In genomic region chr20:45087814-45088213, GRCh38 we compare ENCODE assay signal across 16 cellular contexts. TPM values are rescaled to one million over a fixed set of nuclear protein-coding genes. Genes with fewer than 3 reads are reported as not detected.
A peak's percentile ranks its signal among the peaks of the same experiment; 100 is the strongest.
DNase-seq lines count a peak whose midpoint lies in the region; ATAC-seq and TF ChIP-seq lines count a peak whose summit lies in the region.
"Had no signal": no experiment of that assay in that cellular context is flagged by ENCODE, and none has a peak within 500 bp of the region (broad histone marks: within the 10 kb centered on the region; RNA-seq: fewer than 3 reads in every experiment).

No MANE protein-coding gene starts in this region.

- no peak for TF ChIP-seq CTCF in osteocyte (IDR thresholded peaks at IDR 0.05)
- no peak for TF ChIP-seq CTCF in GM13976 (IDR thresholded peaks at IDR 0.05; ENCODE audit: borderline replicate concordance, control extremely low read depth, extremely low read depth, insufficient read depth, missing control alignments)
- TF ChIP-seq CTCF in heart left ventricle (IDR thresholded peaks at IDR 0.05): no peak

- H3K27me3 ChIP-seq in heart left ventricle: no peaks in the 10 kb centered on the region

- intact Hi-C loops in heart left ventricle (cut with DNase I): no loop called here

- DNase-seq in EH (ENCODE audit: low read depth) (peak; percentile 66), RPMI7951 (ENCODE audit: low read depth) (peak; percentile 79), epithelial cell of prostate (ENCODE audit: low read depth, low spot score) (no peak), osteocyte (ENCODE audit: extremely low spot score, unreplicated experiment) (no peak), GM13976 (ENCODE audit: low spot score) (no peak), DMS53 treated with DMSO at 0.1 percent for 48 hours (lab: John Stamatoyannopoulos, UW; ENCODE audit: unreplicated experiment) (no peak), heart left ventricle (no peak)
- DNase-seq: activated CD4-positive, alpha-beta T cell treated with anti-CD3 and anti-CD28 coated beads, Interleukin-2, amount 50 U/mL, for 4 hours; activated T-cell treated with anti-CD3 and anti-CD28 coated beads, Interleukin-2, amount 50 U/mL, for 4 hours; aorta; CD4-positive, alpha-beta T cell; NCI-H2081; NCI-H526 treated with DMSO at 0.1 percent for 48 hours; psoas muscle had no signal

- peaks cover 0 to 2% (median 0%) of the 10 kb centered on the region in 9 donors for H3K36me3 ChIP-seq in heart left ventricle

- H3K9me3 Mint-ChIP-seq in osteocyte (ENCODE audit: unreplicated experiment): peaks cover 9% of the 10 kb centered on the region
- H3K9me3 Mint-ChIP-seq: CD4-positive, alpha-beta T cell had no signal

- 77 to 88% (median 85%) methylated on average over 1 of the region's 1 CpG for WGBS in heart left ventricle, 4 donors

- peaks cover 0 to 7% (median 0%) of the 10 kb centered on the region in 12 donors for H3K9me3 ChIP-seq in heart left ventricle
- H3K9me3 ChIP-seq: psoas muscle had no signal

- H3K27me3 Mint-ChIP-seq in osteocyte (ENCODE audit: unreplicated experiment): no peaks in the 10 kb centered on the region
- H3K27me3 Mint-ChIP-seq: CD4-positive, alpha-beta T cell had no signal

- ATAC-seq in heart left ventricle: no peak
- ATAC-seq: activated T-cell treated with anti-CD3 and anti-CD28 coated beads, Interleukin-2, amount 50 U/mL, for 4 hours; left lobe of liver had no signal

- peaks cover 3% of the 10 kb centered on the region for H3K36me3 Mint-ChIP-seq in osteocyte (ENCODE audit: unreplicated experiment)

- no peaks in the 10 kb centered on the region for H3K4me1 ChIP-seq in heart left ventricle

- no peak overlapping the region for H3K4me3 ChIP-seq in heart left ventricle
- H3K4me3 ChIP-seq: coronary artery, psoas muscle had no signal

- H3K4me1 Mint-ChIP-seq in osteocyte (ENCODE audit: unreplicated experiment): peaks cover 44% of the 10 kb centered on the region

- no peak overlapping the region for H3K4me3 Mint-ChIP-seq in osteocyte (ENCODE audit: unreplicated experiment)
- H3K4me3 Mint-ChIP-seq: activated T-cell treated with anti-CD3 and anti-CD28 coated beads, Interleukin-2, amount 50 U/mL, for 4 hours; CD4-positive, alpha-beta T cell had no signal

- H3K27ac ChIP-seq in epithelial cell of prostate (peak overlapping the region; percentile 95), heart left ventricle (no peak overlapping the region)
- H3K27ac ChIP-seq: coronary artery, psoas muscle had no signal

- no peak for TF ChIP-seq POLR2A in heart left ventricle (IDR thresholded peaks at IDR 0.05)

- in situ Hi-C loops in GM13976 (cut with MboI; ENCODE audit: low sequenced_read_pairs, unreplicated experiment): no loop called here

- peak overlapping the region; percentile 98 for H3K27ac Mint-ChIP-seq in osteocyte (ENCODE audit: unreplicated experiment)
- H3K27ac Mint-ChIP-seq: CD4-positive, alpha-beta T cell had no signal

RNA-seq across cellular contexts. Expression of gene KCNS1, which starts 13.1 kb away (rescaled TPM):
- total RNA-seq in RPMI7951 (2014; rRNA removed; shearing (Covaris generic)): 0.12 and 0.39 TPM in 2 replicates
- total RNA-seq in osteocyte: 0.26 and 0.30 TPM in 2 replicates
- under 1 TPM in 2 of 9 donors, not detected in 7; 0.07 to 0.38 TPM for total RNA-seq in heart left ventricle
- polyA plus RNA-seq in heart left ventricle: under 1 TPM in 1 of 2 donors, not detected in 1; 0.14 TPM
- total RNA-seq: aorta; CD4-positive, alpha-beta T cell; left lobe of liver; psoas muscle had no signal
- polyA plus RNA-seq: aorta had no signal

RNA-seq across cellular contexts. Expression of gene WFDC5, which starts 27.2 kb away (rescaled TPM):
- not detected in 2 replicates for total RNA-seq in RPMI7951 (2014; rRNA removed; shearing (Covaris generic))
- total RNA-seq in osteocyte (not detected in 2 replicates), heart left ventricle (not detected)
- not detected for polyA plus RNA-seq in heart left ventricle
- total RNA-seq: activated T-cell treated with anti-CD3 and anti-CD28 coated beads, Interleukin-2, amount 50 U/mL, for 4 hours; aorta; CD4-positive, alpha-beta T cell; left lobe of liver; psoas muscle had no signal
- polyA plus RNA-seq: aorta, psoas muscle had no signal

RNA-seq across cellular contexts. Expression of gene WFDC12, which starts 36.5 kb away (rescaled TPM):
- total RNA-seq in RPMI7951 (2014; rRNA removed; shearing (Covaris generic)): not detected in 2 replicates
- total RNA-seq in osteocyte (not detected in 2 replicates), heart left ventricle (not detected)
- polyA plus RNA-seq in heart left ventricle: not detected
- total RNA-seq: activated T-cell treated with anti-CD3 and anti-CD28 coated beads, Interleukin-2, amount 50 U/mL, for 4 hours; aorta; CD4-positive, alpha-beta T cell; left lobe of liver; psoas muscle had no signal
- polyA plus RNA-seq: aorta, psoas muscle had no signal

Comparison
In these comparisons a context has a peak if more than half of its experiments do, and no peak if none do; other contexts are left out.
1. DNase-seq: peak in EH (single experiment) and RPMI7951 (single experiment); none in epithelial cell of prostate (single experiment), osteocyte (single experiment), GM13976 (single experiment), DMS53 treated with DMSO at 0.1 percent for 48 hours (single experiment) and heart left ventricle (0 of 5).